Comparison of ENCODE assay signal across 10 cellular contexts in the genomic region with DNA sequence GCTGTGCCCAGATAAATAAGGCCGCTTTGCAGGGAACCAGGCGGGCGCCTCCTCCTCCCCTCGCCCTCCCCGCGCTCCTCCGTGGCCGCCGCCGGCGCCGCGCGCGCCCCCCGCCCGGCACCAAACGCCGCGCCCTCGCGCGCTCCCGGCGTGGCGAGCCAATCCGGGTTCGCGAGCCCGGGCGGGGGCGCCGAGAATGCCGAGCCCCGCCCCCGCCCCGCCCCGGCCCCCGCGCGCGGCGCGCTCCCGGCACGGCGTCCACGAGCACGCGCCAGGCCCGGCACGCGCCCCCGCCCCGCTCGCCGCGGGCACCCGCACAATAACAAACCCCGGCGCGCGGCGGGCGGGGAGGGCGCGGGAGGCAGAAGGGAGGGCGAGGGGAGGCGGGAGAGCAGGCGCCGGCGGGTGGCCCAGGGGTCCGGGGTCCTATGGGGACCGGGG. TPM values are rescaled to one million over a fixed set of nuclear protein-coding genes. Genes with fewer than 3 reads are reported as not detected.
A peak's percentile ranks its signal among the peaks of the same experiment; 100 is the strongest.
DNase-seq lines count a peak whose midpoint lies in the region; ATAC-seq, FAIRE-seq and TF ChIP-seq lines count a peak whose summit lies in the region.
"Had no signal": no experiment of that assay in that cellular context is flagged by ENCODE, and none has a peak within 500 bp of the region (broad histone marks: within the 10 kb centered on the region; RNA-seq: fewer than 3 reads in every experiment).

A gene with protein sequence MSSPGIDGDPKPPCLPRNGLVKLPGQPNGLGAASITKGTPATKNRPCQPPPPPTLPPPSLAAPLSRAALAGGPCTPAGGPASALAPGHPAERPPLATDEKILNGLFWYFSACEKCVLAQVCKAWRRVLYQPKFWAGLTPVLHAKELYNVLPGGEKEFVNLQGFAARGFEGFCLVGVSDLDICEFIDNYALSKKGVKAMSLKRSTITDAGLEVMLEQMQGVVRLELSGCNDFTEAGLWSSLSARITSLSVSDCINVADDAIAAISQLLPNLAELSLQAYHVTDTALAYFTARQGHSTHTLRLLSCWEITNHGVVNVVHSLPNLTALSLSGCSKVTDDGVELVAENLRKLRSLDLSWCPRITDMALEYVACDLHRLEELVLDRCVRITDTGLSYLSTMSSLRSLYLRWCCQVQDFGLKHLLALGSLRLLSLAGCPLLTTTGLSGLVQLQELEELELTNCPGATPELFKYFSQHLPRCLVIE (minus strand): TSS at position 54 of the 441 bp plus-strand sequence. CDS start 8,396 bp downstream, outside the sequence.

- H3K4me3 ChIP-seq in HCT116 (replicated peaks in 1 of 2; ENCODE audit: low read depth in 1 of 2, low read length in 2 of 2) (peak within 1 kb of the TSS; percentile 77 to 92), keratinocyte (ENCODE audit: control insufficient read depth in 2 of 3, extremely low read depth in 1 of 3, insufficient read depth in 2 of 3, low read depth in 1 of 3, low read length in 3 of 3) (peak within 1 kb of the TSS in 1 of 3 experiments; percentile 48)

- H3K9me1 ChIP-seq in keratinocyte (ENCODE audit: control insufficient read depth, extremely low read depth, insufficient read depth, low read length): no peaks in the 10 kb centered on the region

- H3K4me1 ChIP-seq in HCT116 (ENCODE audit: control insufficient read depth in 1 of 2, insufficient read depth in 2 of 2, low read length in 2 of 2) (peaks cover 0 to 29% of the 10 kb centered on the region in 2 experiments; a peak in 3 of 4 replicates), keratinocyte (ENCODE audit: control insufficient read depth, extremely low read depth, insufficient read depth, low read length) (no peaks in the 10 kb centered on the region)

- ATAC-seq in HCT116: peak; percentile 76
- peak in 3 of 4 experiments; percentile 26 to 39 (median 27) for ATAC-seq in T-cell (replicated peaks in 1 of 4)

- H4K20me1 ChIP-seq in HCT116 (ENCODE audit: insufficient read depth): no peaks in the 10 kb centered on the region
- H4K20me1 ChIP-seq in keratinocyte (ENCODE audit: control insufficient read depth, extremely low read depth, insufficient read depth, low read length): peaks cover 5% of the 10 kb centered on the region

- H3K9me3 ChIP-seq in HCT116 (ENCODE audit: control insufficient read depth in 1 of 2, insufficient read depth in 1 of 2, low read depth in 1 of 2, low read length in 2 of 2) (no peaks in the 10 kb centered on the region), keratinocyte (ENCODE audit: control insufficient read depth, low read depth, low read length) (no peaks in the 10 kb centered on the region)
- H3K9me3 ChIP-seq: upper lobe of left lung had no signal

- no peak within 1 kb of the TSS for H2AFZ ChIP-seq in HCT116 (ENCODE audit: low read depth, low read length, poor library complexity, severe bottlenecking)
- no peak within 1 kb of the TSS for H2AFZ ChIP-seq in keratinocyte (ENCODE audit: control insufficient read depth, low read length)

- intact Hi-C loops in HCT116 (cut with micrococcal nuclease): no loop called here

- no peaks in the 10 kb centered on the region for H3K9me3 Mint-ChIP-seq in T-cell
- H3K9me3 Mint-ChIP-seq: dendritic cell treated with granulocyte-macrophage colony-stimulating factor and Interleukin-4, amounts not matched to agents 40 ng/mL and 50 ng/mL, for 4 days had no signal

- peak within 1 kb of the TSS; percentile 87 for H3K27ac ChIP-seq in HCT116 (ENCODE audit: low read depth, low read length)
- H3K27ac ChIP-seq in keratinocyte (ENCODE audit: control insufficient read depth, insufficient read depth, low read length): no peak within 1 kb of the TSS
- H3K27ac ChIP-seq: upper lobe of left lung had no signal

- H3K79me2 ChIP-seq in HCT116 (ENCODE audit: insufficient read depth, low read length) (peaks cover 34% of the 10 kb centered on the region), keratinocyte (ENCODE audit: control insufficient read depth, insufficient read depth, low read length) (no peaks in the 10 kb centered on the region)

- H3K4me2 ChIP-seq in HCT116 (ENCODE audit: low read length) (peak within 1 kb of the TSS; percentile 97), keratinocyte (ENCODE audit: control insufficient read depth, extremely low read depth, insufficient read depth, low read depth, low read length) (peak within 1 kb of the TSS; percentile 32)

- dilution Hi-C loops in keratinocyte (cut with MboI; ENCODE audit: extremely low pct_ligation_motif_present, low sequenced_read_pairs): no loop called here

- peaks cover 26 to 64% of the 10 kb centered on the region in 2 donors for H3K27me3 Mint-ChIP-seq in T-cell

- DNase-seq in Ammon's horn (ENCODE audit: low spot score) (peak; percentile 66), HCT116 (ENCODE audit: low read depth, low spot score) (no peak), T-cell (no peak), keratinocyte (ENCODE audit: low read depth, low spot score) (no peak), SKM-1 treated with dmso at 0.1 percent for 144 hours (lab: John Stamatoyannopoulos, UW; ENCODE audit: unreplicated experiment) (no peak), UCSD-AML1 (lab: John Stamatoyannopoulos, UW; ENCODE audit: unreplicated experiment) (no peak), DMS114 treated with DMSO at 0.1 percent for 48 hours (lab: John Stamatoyannopoulos, UW; ENCODE audit: unreplicated experiment) (no peak)
- DNase-seq in activated CD8-positive, alpha-beta memory T cell treated with anti-CD3 and anti-CD28 coated beads, Interleukin-2, amount 50 U/mL, for 4 hours: no peak

- H3K4me1 Mint-ChIP-seq in T-cell: peaks cover 0 to 13% (median 5%) of the 10 kb centered on the region in 3 donors

- peak within 1 kb of the TSS; percentile 91 for H3K9ac ChIP-seq in HCT116 (ENCODE audit: low read length)
- no peak within 1 kb of the TSS for H3K9ac ChIP-seq in keratinocyte (ENCODE audit: control insufficient read depth, extremely low read depth, insufficient read depth, low read length)

- no peaks in the 10 kb centered on the region for H3K36me3 Mint-ChIP-seq in T-cell

- RAD21 ChIA-PET in HCT116 (lab: Charles Lee; ENCODE audit: low non-redundant PET in 1 of 2, low total read pairs in 2 of 2, uncharacterized antibody in 2 of 2, unreplicated experiment in 2 of 2): no interaction called here

- TF ChIP-seq POLR2A in HCT116 (IDR thresholded peaks at IDR 0.05; ENCODE audit: borderline replicate concordance, extremely low read depth, insufficient read depth, insufficient read length): no peak

- no peak for TF ChIP-seq RAD21 in HCT116 (IDR thresholded peaks at IDR 0.05; ENCODE audit: low read depth)

- FAIRE-seq in keratinocyte (lab: Jason Lieb, UNC): no peak

- H3K27ac Mint-ChIP-seq in T-cell: no peak within 1 kb of the TSS
- H3K27ac Mint-ChIP-seq: dendritic cell treated with granulocyte-macrophage colony-stimulating factor and Interleukin-4, amounts not matched to agents 40 ng/mL and 50 ng/mL, for 4 days had no signal

- POLR2A ChIA-PET in HCT116 (lab: Charles Lee) (no interaction called here), T-cell (lab: Charles Lee) (no interaction called here)

- CTCF ChIA-PET in HCT116 (lab: Charles Lee) (interaction anchor here (0.6 kb wide), 1 partner anchor 10 kb away, joined by 3 read pairs; no protein-coding TSS in a partner anchor), T-cell (lab: Charles Lee) (no interaction called here)

- H3K9me2 ChIP-seq in HCT116 (ENCODE audit: insufficient read depth): no peaks in the 10 kb centered on the region

- no peaks in the 10 kb centered on the region for H3K27me3 ChIP-seq in HCT116 (ENCODE audit: insufficient read depth, low read length)
- H3K27me3 ChIP-seq in keratinocyte (ENCODE audit: control insufficient read depth, extremely low read depth, insufficient read depth, low read length): peaks cover 92% of the 10 kb centered on the region

- H3K4me3 Mint-ChIP-seq in T-cell: peak within 1 kb of the TSS in 1 of 3 donors; percentile 54
- H3K4me3 Mint-ChIP-seq: dendritic cell treated with granulocyte-macrophage colony-stimulating factor and Interleukin-4, amounts not matched to agents 40 ng/mL and 50 ng/mL, for 4 days had no signal

- no peaks in the 10 kb centered on the region; a peak in 2 of 4 replicates for H3K36me3 ChIP-seq in HCT116 (ENCODE audit: control insufficient read depth in 1 of 2, insufficient read depth in 2 of 2, low read length in 2 of 2)
- no peaks in the 10 kb centered on the region for H3K36me3 ChIP-seq in keratinocyte (ENCODE audit: control insufficient read depth in 2 of 2, extremely low read depth in 1 of 2, insufficient read depth in 2 of 2, low read length in 2 of 2)
- H3K36me3 ChIP-seq: upper lobe of left lung had no signal

- BruUV-seq in HCT116 (replicated peaks; lab: Mats Ljungman, UMichigan): no TSS peak

- TF ChIP-seq CTCF in HCT116 (IDR thresholded peaks at IDR 0.05 in 2 of 3, conservative IDR thresholded peaks at IDR 0.05 in 1 of 3; ENCODE audit: borderline replicate concordance in 1 of 3, insufficient read depth in 1 of 3, low read depth in 2 of 3, low read length in 2 of 3) (no peak), keratinocyte (optimal IDR thresholded peaks at IDR 0.05 in 1 of 3, IDR thresholded peaks at IDR 0.05 in 1 of 3, conservative IDR thresholded peaks at IDR 0.05 in 1 of 3; ENCODE audit: extremely low read depth in 1 of 3, insufficient read depth in 2 of 3, low read length in 3 of 3) (no peak)

RNA-seq across cellular contexts. Expression of the gene that starts here (rescaled TPM):
- total RNA-seq in HCT116 (2021; ENCODE audit: unreplicated experiment): 49.7 TPM
- 32.0 and 36.7 TPM in 2 replicates for polyA plus RNA-seq in HCT116 (2012)
- total RNA-seq in T-cell: 10 to 100 TPM; 16.4 to 65.5 (median 50.2) TPM
- polyA plus RNA-seq in keratinocyte: 0.45 to 3.0 TPM (median 0.81 TPM) in 3 replicates
- polyA plus RNA-seq in keratinocyte (2011; ENCODE audit: low read depth): 0.95 TPM
- 2.0 and 5.2 TPM in 2 replicates for polyA plus RNA-seq in keratinocyte (2011; cell fraction: cytosol; rRNA removed)
- 4.4 and 6.3 TPM in 2 replicates for polyA plus RNA-seq in keratinocyte (2011; cell fraction: nucleus; rRNA removed)
- polyA plus RNA-seq in keratinocyte (2012; ENCODE audit: low replicate concordance): 1.3 and 3.8 TPM in 2 replicates
- 0.96 to 3.3 TPM (median 1.5 TPM) in 3 replicates for polyA minus RNA-seq in keratinocyte
- polyA minus RNA-seq in keratinocyte (2011; cell fraction: cytosol; rRNA and poly(A)+ RNA removed): 12.3 TPM
- 5.3 and 6.5 TPM in 2 replicates for polyA minus RNA-seq in keratinocyte (2011; cell fraction: nucleus; rRNA and poly(A)+ RNA removed)
